9 cellular contexts compared by ENCODE assay signal in genomic region chrX:48972214-48973164, GRCh38. TPM values are rescaled to one million over a fixed set of nuclear protein-coding genes. Genes with fewer than 3 reads are reported as not detected.
DNase-seq lines count a peak whose midpoint lies in the region; ATAC-seq, FAIRE-seq and TF ChIP-seq lines count a peak whose summit lies in the region.
"Had no signal": no experiment of that assay in that cellular context is flagged by ENCODE, and none has a peak within 500 bp of the region (broad histone marks: within the 10 kb centered on the region; RNA-seq: fewer than 3 reads in every experiment).

No MANE protein-coding gene starts in this region.

- H3K27ac Mint-ChIP-seq in activated naive CD8-positive, alpha-beta T cell treated with anti-CD3 and anti-CD28 coated beads for 36 hours: no peak overlapping the region

- CTCF ChIA-PET in AG04449 (lab: Yijun Ruan, JAX): interaction anchor here (0.8 to 1.8 kb wide), 10 partner anchors 10 to 89 kb away, joined by 3 to 6 read pairs (median 4); no protein-coding TSS in a partner anchor

- no peaks in the 10 kb centered on the region for H3K27me3 Mint-ChIP-seq in activated naive CD8-positive, alpha-beta T cell treated with anti-CD3 and anti-CD28 coated beads for 36 hours

- peak; percentile 59 for TF ChIP-seq CTCF in AG04449 (IDR thresholded peaks at IDR 0.05; ENCODE audit: insufficient read depth, low read length, missing control alignments)

- H3K4me1 Mint-ChIP-seq in activated naive CD8-positive, alpha-beta T cell treated with anti-CD3 and anti-CD28 coated beads for 36 hours: peaks cover 15% of the 10 kb centered on the region

- POLR2A ChIA-PET in AG04449 (lab: Yijun Ruan, JAX): interaction anchor here (1.0 kb wide), 1 partner anchor 71 kb away, joined by 4 read pairs; no protein-coding TSS in a partner anchor

- H3K36me3 Mint-ChIP-seq in activated naive CD8-positive, alpha-beta T cell treated with anti-CD3 and anti-CD28 coated beads for 36 hours: peaks cover 7% of the 10 kb centered on the region

- FAIRE-seq in GM12891 (lab: Jason Lieb, UNC): peak; percentile 83
- FAIRE-seq: islet of Langerhans had no signal

- DNase-seq in AG04449 (ENCODE audit: low read depth, low spot score) (no peak), GM12891 (ENCODE audit: insufficient read length, low spot score) (peak; percentile 30), NCI-H748 (lab: John Stamatoyannopoulos, UW; ENCODE audit: unreplicated experiment) (peak; percentile 58), left cardiac atrium (peak; percentile 42), retina (peak; percentile 36), amniotic stem cell (lab: John Stamatoyannopoulos, UW) (no peak)
- peak; percentile 8 for DNase-seq in activated naive CD8-positive, alpha-beta T cell treated with anti-CD3 and anti-CD28 coated beads for 36 hours
- no peak for DNase-seq in NK-92 treated with Interleukin-12 subunit alpha and Interleukin-12 subunit beta, amount 100 ng/mL, for 24 hours (lab: John Stamatoyannopoulos, UW)

- H3K9me3 Mint-ChIP-seq in activated naive CD8-positive, alpha-beta T cell treated with anti-CD3 and anti-CD28 coated beads for 36 hours: no peaks in the 10 kb centered on the region

- peak overlapping the region; percentile 51 for H3K4me3 Mint-ChIP-seq in activated naive CD8-positive, alpha-beta T cell treated with anti-CD3 and anti-CD28 coated beads for 36 hours

- intact Hi-C loops in left cardiac atrium (cut with DNase I): loop anchor here in 1 of 2 donors (5.0 kb wide), 1 partner anchor 70 kb away; the partner anchor contains the start of gene TFE3

- H3K4me3 ChIP-seq in AG04449 (ENCODE audit: low read depth, low read length): peak overlapping the region; percentile 54

- TF ChIP-seq POLR2A in GM12891 (IDR thresholded peaks at IDR 0.05; ENCODE audit: low read depth, low read length): no peak

- peak; percentile 36 to 65 for ATAC-seq in left cardiac atrium

TF ChIP-seq in GM12891, 5 proteins besides CTCF, POLR2A, EP300 and RAD21:
- TF ChIP-seq POLR2AphosphoS5 (IDR thresholded peaks at IDR 0.05; ENCODE audit: low read depth, low read length): no peak
- TF ChIP-seq POU2F2 (IDR thresholded peaks at IDR 0.05; ENCODE audit: low read depth, low read length): no peak
- no peak for TF ChIP-seq PAX5 (IDR thresholded peaks at IDR 0.05; ENCODE audit: insufficient read depth, low read length, severe bottlenecking)
- peak; percentile 31; the same call in 1 of the 2 replicates for TF ChIP-seq SPI1 (IDR thresholded peaks at IDR 0.05; ENCODE audit: low read depth, low read length)

RNA-seq across cellular contexts. Expression of gene KCND1, which starts 0.8 kb away (rescaled TPM):
- polyA plus RNA-seq in GM12891 (2012; ENCODE audit: low read depth, missing spikeins): 0.86 TPM
- total RNA-seq in activated naive CD8-positive, alpha-beta T cell treated with anti-CD3 and anti-CD28 coated beads for 36 hours: 1 to 10 TPM; 1.2 to 1.3 TPM
- 1 to 10 TPM in 1 of 2 donors, under 1 TPM in 1; 0.99 to 1.4 TPM for total RNA-seq in left cardiac atrium

RNA-seq across cellular contexts. Expression of gene OTUD5, which starts 15.1 kb away (rescaled TPM):
- 51.3 TPM for polyA plus RNA-seq in GM12891 (2012; ENCODE audit: low read depth, missing spikeins)
- 10 to 100 TPM; 57.3 to 59.5 TPM for total RNA-seq in activated naive CD8-positive, alpha-beta T cell treated with anti-CD3 and anti-CD28 coated beads for 36 hours
- total RNA-seq in left cardiac atrium: 10 to 100 TPM; 19.0 to 27.0 TPM

RNA-seq across cellular contexts. Expression of gene GRIPAP1, which starts 29.6 kb away (rescaled TPM):
- polyA plus RNA-seq in GM12891 (2012; ENCODE audit: low read depth, missing spikeins): 34.4 TPM
- total RNA-seq in activated naive CD8-positive, alpha-beta T cell treated with anti-CD3 and anti-CD28 coated beads for 36 hours: 10 to 100 TPM; 53.7 to 54.3 TPM
- 10 to 100 TPM; 23.7 to 25.4 TPM for total RNA-seq in left cardiac atrium

RNA-seq across cellular contexts. Expression of gene PIM2, which starts 53.7 kb away (rescaled TPM):
- 92.2 TPM for polyA plus RNA-seq in GM12891 (2012; ENCODE audit: low read depth, missing spikeins)
- 100 to 1,000 TPM; 213 to 219 TPM for total RNA-seq in activated naive CD8-positive, alpha-beta T cell treated with anti-CD3 and anti-CD28 coated beads for 36 hours
- total RNA-seq in left cardiac atrium: 1 to 10 TPM; 4.0 to 5.5 TPM

Comparison
In these comparisons a context has a peak if more than half of its experiments do, and no peak if none do; other contexts are left out.
1. DNase-seq: peak in GM12891 (single experiment), NCI-H748 (single experiment), activated naive CD8-positive, alpha-beta T cell treated with anti-CD3 and anti-CD28 coated beads for 36 hours (single experiment), left cardiac atrium (single experiment) and retina (single experiment); none in AG04449 (single experiment), NK-92 treated with Interleukin-12 subunit alpha and Interleukin-12 subunit beta, amount 100 ng/mL, for 24 hours (single experiment) and amniotic stem cell (single experiment).